In genomic region chr10:69088801-69089501, GRCh38 we compare ENCODE assay signal across 8 cellular contexts. TPM values are rescaled to one million over a fixed set of nuclear protein-coding genes. Genes with fewer than 3 reads are reported as not detected.
DNase-seq lines count a peak whose midpoint lies in the region; ATAC-seq and TF ChIP-seq lines count a peak whose summit lies in the region.

No MANE protein-coding gene starts in this region.

- no peak for DNase-seq in activated CD4-positive, CD25-positive, alpha-beta regulatory T cell treated with anti-CD3 and anti-CD28 coated beads, Interleukin-2, amount 50 U/mL, for 72 hours
- peak in 1 of 2 experiments; percentile 61 for DNase-seq in PC-9
- DNase-seq in NCI-H2196 treated with DMSO at 0.1 percent for 48 hours (lab: John Stamatoyannopoulos, UW; ENCODE audit: unreplicated experiment) = no peak

- H3K4me3 ChIP-seq in PC-9 (peak overlapping the region; percentile 48; the same call in 1 of the 2 replicates), duodenal mucosa (ENCODE audit: low read depth in 1 of 2, low read length in 2 of 2) (peak overlapping the region; percentile 60 to 77), skeletal muscle tissue (ENCODE audit: low read length in 3 of 3) (peak overlapping the region in 2 of 3 donors; percentile 4 to 68)

- peak overlapping the region; percentile 53 for H3K4me2 ChIP-seq in PC-9

- H2AFZ ChIP-seq in PC-9 = no peak overlapping the region

- H3K9ac ChIP-seq in duodenal mucosa (ENCODE audit: low read depth in 1 of 2, low read length in 2 of 2) (peak overlapping the region; percentile 77 to 78), skeletal muscle tissue (ENCODE audit: low read depth in 1 of 3, low read length in 3 of 3) (peak overlapping the region in 2 of 3 donors; percentile 38 to 60)

- H3K27me3 ChIP-seq in PC-9 (ENCODE audit: insufficient read depth, low read depth) (no peaks in the 10 kb centered on the region), duodenal mucosa (ENCODE audit: control insufficient read depth in 1 of 2, insufficient read depth in 2 of 2, low read length in 2 of 2) (no peaks in the 10 kb centered on the region), skeletal muscle tissue (ENCODE audit: control insufficient read depth in 3 of 3, insufficient read depth in 3 of 3, low read length in 3 of 3) (no peaks in the 10 kb centered on the region)

- H3K27ac ChIP-seq in PC-9 (peak overlapping the region; percentile 59), duodenal mucosa (ENCODE audit: low read depth, low read length) (peak overlapping the region; percentile 90), skeletal muscle tissue (ENCODE audit: low read depth, low read length) (peak overlapping the region; percentile 81)

- H4K20me1 ChIP-seq in PC-9 (ENCODE audit: insufficient read depth) = no peaks in the 10 kb centered on the region

- H3F3A ChIP-seq in PC-9 (ENCODE audit: insufficient read depth, low read depth) = no peaks in the 10 kb centered on the region

- ATAC-seq in activated CD4-positive, CD25-positive, alpha-beta regulatory T cell treated with anti-CD3 and anti-CD28 coated beads, Interleukin-2, amount 50 U/mL, for 24 hours = peak; percentile 20 to 23
- ATAC-seq in GM19324 (IDR thresholded peaks at IDR 0.05; ENCODE audit: low FRiP score, unreplicated experiment) (no peak), GM18870 (IDR thresholded peaks at IDR 0.05; ENCODE audit: unreplicated experiment) (no peak)

- POLR2A ChIA-PET in PC-9 (lab: Charles Lee; ENCODE audit: unreplicated experiment) = interaction anchor here (0.6 kb wide), 1 partner anchor 61 kb away, joined by 3 read pairs; no protein-coding TSS in a partner anchor

- no peaks in the 10 kb centered on the region for H3K9me2 ChIP-seq in PC-9 (ENCODE audit: insufficient read depth)

- CTCF ChIA-PET in PC-9 (lab: Charles Lee) = no interaction called here

- H3K79me2 ChIP-seq in PC-9 (ENCODE audit: low read depth) = peaks cover 9% of the 10 kb centered on the region; the same call in 1 of the 2 replicates

- H3K4me1 ChIP-seq in PC-9 (replicated peaks; ENCODE audit: insufficient read depth) = peaks cover 7% of the 10 kb centered on the region; the same call in 1 of the 2 replicates
- H3K4me1 ChIP-seq in duodenal mucosa (ENCODE audit: control insufficient read depth in 1 of 2, insufficient read depth in 2 of 2, low read length in 2 of 2) = peaks cover 3 to 12% of the 10 kb centered on the region in 2 donors
- H3K4me1 ChIP-seq in skeletal muscle tissue (ENCODE audit: control insufficient read depth in 3 of 3, insufficient read depth in 3 of 3, low read length in 3 of 3) = peaks cover 2 to 7% (median 7%) of the 10 kb centered on the region in 3 donors

- intact Hi-C loops in PC-9 (cut with micrococcal nuclease; ENCODE audit: unreplicated experiment) = no loop called here

- no peak for TF ChIP-seq CTCF in PC-9 (conservative IDR thresholded peaks at IDR 0.05)

- BruUV-seq in PC-9 (replicated peaks; lab: Mats Ljungman, UMichigan) = no TSS peak

- H3K9me3 ChIP-seq in PC-9 (ENCODE audit: insufficient read depth, low read depth) (no peaks in the 10 kb centered on the region), duodenal mucosa (ENCODE audit: control insufficient read depth in 1 of 2, low read length in 2 of 2) (no peaks in the 10 kb centered on the region), skeletal muscle tissue (ENCODE audit: control insufficient read depth in 3 of 3, low read length in 3 of 3) (no peaks in the 10 kb centered on the region)

- no peaks in the 10 kb centered on the region for H3K36me3 ChIP-seq in PC-9 (ENCODE audit: low read depth)
- no peaks in the 10 kb centered on the region for H3K36me3 ChIP-seq in duodenal mucosa (ENCODE audit: control insufficient read depth in 1 of 2, insufficient read depth in 2 of 2, low read length in 2 of 2)
- H3K36me3 ChIP-seq in skeletal muscle tissue (ENCODE audit: control insufficient read depth in 3 of 3, insufficient read depth in 3 of 3, low read length in 3 of 3) = no peaks in the 10 kb centered on the region

RNA-seq across cellular contexts. Expression of gene SRGN, which starts 1.0 kb away (rescaled TPM):
- total RNA-seq in PC-9 (2021) (57.4 and 58.9 TPM in 2 replicates), skeletal muscle tissue (54.3 TPM)

RNA-seq across cellular contexts. Expression of gene VPS26A, which starts 35.0 kb away (rescaled TPM):
- total RNA-seq in PC-9 (2021) (90.0 and 102 TPM in 2 replicates), skeletal muscle tissue (28.7 TPM)

Comparison
In these comparisons a context has a peak if more than half of its experiments do, and no peak if none do; other contexts are left out.
1. ATAC-seq: peak in activated CD4-positive, CD25-positive, alpha-beta regulatory T cell treated with anti-CD3 and anti-CD28 coated beads, Interleukin-2, amount 50 U/mL, for 24 hours (2 of 2); none in GM19324 (single experiment) and GM18870 (single experiment).
2. Peak in every context shown above with its lines, with median percentiles within 50 percentile points of each other: H3K27ac ChIP-seq and H3K4me3 ChIP-seq.